Comparison of ENCODE assay signal across 1 cellular context in genomic region chr12:998020-998874, GRCh38.
TF ChIP-seq lines count a peak whose summit lies in the region.

No MANE protein-coding gene starts in this region.

TF ChIP-seq in GM23338, 12 proteins besides CTCF, POLR2A, EP300 and RAD21 (continued from another document):
- TF ChIP-seq ZNF462 (CRISPR knock-in tag; IDR thresholded peaks at IDR 0.05), result no peak
- TF ChIP-seq NANOG (IDR thresholded peaks at IDR 0.05; ENCODE audit: borderline replicate concordance), result no peak
- no peak for TF ChIP-seq JUNB (IDR thresholded peaks at IDR 0.05; ENCODE audit: unreplicated experiment)
- no peak for TF ChIP-seq POLR2AphosphoS5 (IDR thresholded peaks at IDR 0.05; ENCODE audit: low read depth)
